In the genomic region with DNA sequence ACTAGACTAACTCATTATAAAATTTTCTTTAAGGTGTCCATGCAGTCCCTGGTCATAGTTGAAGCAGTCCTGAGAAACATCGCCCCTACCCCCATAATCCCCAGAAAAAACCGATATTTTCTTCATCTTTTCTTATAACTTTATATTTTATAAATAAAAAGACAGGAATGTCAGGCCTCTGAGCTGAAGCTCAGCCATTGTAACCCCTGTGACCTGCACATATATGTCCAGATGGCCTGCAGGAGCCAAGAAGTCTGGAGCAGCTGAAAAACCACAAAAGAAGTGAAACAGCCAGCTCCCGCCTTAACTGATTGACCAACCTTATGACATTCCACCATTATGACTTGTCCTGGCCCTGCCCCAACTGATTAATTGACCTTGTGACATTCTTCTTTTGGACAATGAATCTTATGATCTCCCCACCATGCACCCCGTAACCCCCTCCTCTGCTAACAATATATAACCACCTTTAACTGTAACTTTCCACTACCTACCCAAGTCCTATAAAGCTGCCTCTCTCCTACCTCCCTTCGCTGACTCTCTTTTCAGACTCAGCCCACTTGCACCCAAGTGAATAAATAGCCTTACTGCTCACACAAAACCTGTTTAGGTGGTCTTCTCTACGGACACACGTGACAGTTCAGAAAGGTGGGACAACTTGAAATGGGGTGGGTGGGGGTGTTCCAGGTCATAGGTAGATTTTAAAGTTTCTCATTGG, we compare ENCODE assay signal across 16 cellular contexts. TPM values are rescaled to one million over a fixed set of nuclear protein-coding genes. Genes with fewer than 3 reads are reported as not detected.
DNase-seq lines count a peak whose midpoint lies in the region; ATAC-seq, FAIRE-seq and TF ChIP-seq lines count a peak whose summit lies in the region.
"Not testable (repeated sequence)": the region's sequence is repeated elsewhere in the genome, so short reads cannot be mapped to it uniquely, and the experiment has no call there.
"Had no signal": no experiment of that assay in that cellular context is flagged by ENCODE, and none has a peak within 500 bp of the region (broad histone marks: within the 10 kb centered on the region; RNA-seq: fewer than 3 reads in every experiment).

No MANE protein-coding gene starts in this region.

- H3K27ac ChIP-seq in HCT116 (ENCODE audit: low read depth, low read length); H1 (ENCODE audit: low read depth, low read length); iPS-18a (ENCODE audit: low read length): not testable (repeated sequence)
- peak overlapping the region in 2 of 5 donors; percentile 51 to 65 for H3K27ac ChIP-seq in adrenal gland

- not testable (repeated sequence) for H4K8ac ChIP-seq in H1 (ENCODE audit: extremely low read depth, insufficient read depth, low read length)

- not testable (repeated sequence) for H3K27me3 Mint-ChIP-seq in nephron (ENCODE audit: low read depth)

- TF ChIP-seq POLR2A in HCT116 (IDR thresholded peaks at IDR 0.05; ENCODE audit: borderline replicate concordance, extremely low read depth, insufficient read depth, insufficient read length); H1 (IDR thresholded peaks at IDR 0.05; ENCODE audit: control extremely low read depth in 1 of 2, low read depth in 2 of 2, low read length in 2 of 2): not testable (repeated sequence)
- peak in 1 of 2 donors; percentile 28 for TF ChIP-seq POLR2A in adrenal gland (IDR thresholded peaks at IDR 0.05)

- H3K4me2 ChIP-seq in HCT116 (ENCODE audit: low read length), result peak overlapping the region; percentile 44; the same call in 1 of the 2 replicates
- H3K4me2 ChIP-seq in H1 (ENCODE audit: insufficient read depth in 1 of 2, low read depth in 2 of 2, low read length in 2 of 2), result peak overlapping the region in 1 of 2 experiments; percentile 9; a peak in 1 of 4 replicates

- RAD21 ChIA-PET in HCT116 (lab: Charles Lee; ENCODE audit: low non-redundant PET in 1 of 2, low total read pairs in 2 of 2, uncharacterized antibody in 2 of 2, unreplicated experiment in 2 of 2), result not testable (repeated sequence)

- not testable (repeated sequence) for H3K14ac ChIP-seq in H1 (ENCODE audit: insufficient read length)

- 75 to 83% (median 79%) methylated on average over 7 of the region's 7 CpGs for WGBS in adrenal gland, 4 donors
- 75% methylated on average over 7 of the region's 7 CpGs; no CpG with 5 or more reads in 1 of the 2 experiments for WGBS in H1 (ENCODE audit: extremely low coverage in 1 of 2, insufficient coverage in 1 of 2, insufficient read length in 1 of 2, insufficient replicate concordance in 2 of 2, low coverage in 1 of 2, low lambda C conversion rate in 2 of 2, missing lambda C conversion rate in 1 of 2), 2 experiments

- not testable (repeated sequence) for H2BK20ac ChIP-seq in H1 (ENCODE audit: low read length)

- H3K23ac ChIP-seq in H1 (ENCODE audit: insufficient read length), result not testable (repeated sequence)

- H3K4me1 ChIP-seq in HCT116 (ENCODE audit: control insufficient read depth in 1 of 2, insufficient read depth in 2 of 2, low read length in 2 of 2), result peaks cover 4 to 29% of the 10 kb centered on the region in 2 experiments
- peaks cover 5 to 22% of the 10 kb centered on the region in 2 donors for H3K4me1 ChIP-seq in adrenal gland (replicated peaks in 1 of 2)
- H3K4me1 ChIP-seq in H1 (replicated peaks in 1 of 4; ENCODE audit: control insufficient read depth in 3 of 4, insufficient read depth in 4 of 4, low read length in 3 of 4), result peaks cover 0 to 19% (median 8%) of the 10 kb centered on the region in 4 experiments; a peak in 6 of 7 replicates
- peaks cover 28% of the 10 kb centered on the region for H3K4me1 ChIP-seq in iPS-18a (ENCODE audit: control insufficient read depth, low read depth, low read length)

- H2BK15ac ChIP-seq in H1 (ENCODE audit: low read length), result not testable (repeated sequence)

- TF ChIP-seq EP300 in H1 (IDR thresholded peaks at IDR 0.05; ENCODE audit: borderline replicate concordance in 1 of 2, low read depth in 2 of 2, low read length in 2 of 2), result not testable (repeated sequence)

- H3K9ac ChIP-seq in HCT116 (ENCODE audit: low read length); H1 (replicated peaks in 1 of 4; ENCODE audit: extremely low read depth in 1 of 4, low read depth in 3 of 4, low read length in 3 of 4); iPS-18a (ENCODE audit: low read length): not testable (repeated sequence)

- H3K23me2 ChIP-seq in H1 (ENCODE audit: low read depth, low read length), result not testable (repeated sequence)

- H2AFZ ChIP-seq in HCT116 (ENCODE audit: low read depth, low read length, poor library complexity, severe bottlenecking); H1 (ENCODE audit: low read length): not testable (repeated sequence)

- H2BK120ac ChIP-seq in H1 (replicated peaks; ENCODE audit: low read depth, low read length), result not testable (repeated sequence)

- H3K79me1 ChIP-seq in H1 (ENCODE audit: low read depth, low read length), result not testable (repeated sequence)

- not testable (repeated sequence) for H3K36me3 ChIP-seq in HCT116 (ENCODE audit: control insufficient read depth in 1 of 2, insufficient read depth in 2 of 2, low read length in 2 of 2); adrenal gland (replicated peaks in 1 of 2); H1 (ENCODE audit: control insufficient read depth in 2 of 4, insufficient read depth in 4 of 4, low read length in 3 of 4); iPS-18a (ENCODE audit: control insufficient read depth, low read depth, low read length)

- not testable (repeated sequence) for H3K4me3 ChIP-seq in AG10803 (ENCODE audit: low read length); HCT116 (replicated peaks in 1 of 2; ENCODE audit: low read depth in 1 of 2, low read length in 2 of 2); adrenal gland; H1 (ENCODE audit: extremely low read depth in 1 of 4, insufficient read depth in 2 of 4, low read depth in 3 of 4, low read length in 4 of 4)
- H3K4me3 ChIP-seq in iPS-18a (ENCODE audit: low read length), result peak overlapping the region; percentile 15

- H3K79me2 ChIP-seq in HCT116 (ENCODE audit: insufficient read depth, low read length); H1 (ENCODE audit: control insufficient read depth in 1 of 2, insufficient read depth in 2 of 2, low read length in 2 of 2): not testable (repeated sequence)

- H3K9me3 ChIP-seq in HCT116 (ENCODE audit: control insufficient read depth in 1 of 2, insufficient read depth in 1 of 2, low read depth in 1 of 2, low read length in 2 of 2); adrenal gland (replicated peaks in 1 of 3); H1 (ENCODE audit: insufficient read depth in 2 of 2, low read depth in 1 of 2, low read length in 1 of 2); iPS-18a (ENCODE audit: control insufficient read depth, low read depth, low read length): not testable (repeated sequence)

- not testable (repeated sequence) for H3K9me3 Mint-ChIP-seq in nephron

- not testable (repeated sequence) for H3K36me3 Mint-ChIP-seq in nephron (ENCODE audit: low read depth)

- H4K20me1 ChIP-seq in HCT116 (ENCODE audit: insufficient read depth); H1 (replicated peaks in 1 of 2; ENCODE audit: control insufficient read depth in 1 of 2, insufficient read depth in 2 of 2, low read length in 2 of 2): not testable (repeated sequence)

- H2AK5ac ChIP-seq in H1 (ENCODE audit: low read depth, low read length), result not testable (repeated sequence)

- FAIRE-seq in H1 (lab: Jason Lieb, UNC), result not testable (repeated sequence)

- peak overlapping the region; percentile 16; the same call in 1 of the 2 replicates for H2BK5ac ChIP-seq in H1 (ENCODE audit: low read depth, low read length)

- TF ChIP-seq RAD21 in HCT116 (IDR thresholded peaks at IDR 0.05; ENCODE audit: low read depth); H1 (IDR thresholded peaks at IDR 0.05 in 1 of 2, conservative IDR thresholded peaks at IDR 0.05 in 1 of 2; ENCODE audit: low read depth in 2 of 2, low read length in 2 of 2): not testable (repeated sequence)

- H4K5ac ChIP-seq in H1 (ENCODE audit: insufficient read length, low read depth, low read length), result not testable (repeated sequence)

- H3K4ac ChIP-seq in H1 (replicated peaks; ENCODE audit: insufficient read length, low read depth, low read length), result not testable (repeated sequence)

- DNase-seq in AG10803 (ENCODE audit: low read depth) (peak; percentile 66), M059J (ENCODE audit: low read depth) (peak; percentile 93), RPMI7951 (ENCODE audit: low read depth) (peak; percentile 90), adrenal gland (peak in 6 of 7 donors; percentile 49 to 82 (median 71))
- DNase-seq in HCT116 (ENCODE audit: low read depth, low spot score); H1 (ENCODE audit: low read depth in 1 of 2, low spot score in 2 of 2): not testable (repeated sequence)

- POLR2A ChIA-PET in HCT116 (lab: Charles Lee), result not testable (repeated sequence)
- POLR2A ChIA-PET in H1 (lab: Charles Lee; ENCODE audit: partially characterized antibody), result interaction anchor here (0.6 to 1.4 kb wide), 3 partner anchors 17 to 93 kb away, joined by 3 read pairs; a partner anchor contains a TSS

- peak overlapping the region; percentile 55 for H2BK12ac ChIP-seq in H1 (ENCODE audit: low read depth, low read length)

- not testable (repeated sequence) for H3K18ac ChIP-seq in H1 (ENCODE audit: extremely low read depth, low read length)

- TF ChIP-seq CTCF in AG10803 (conservative IDR thresholded peaks at IDR 0.05; ENCODE audit: low read length); HCT116 (IDR thresholded peaks at IDR 0.05 in 2 of 3, conservative IDR thresholded peaks at IDR 0.05 in 1 of 3; ENCODE audit: borderline replicate concordance in 1 of 3, insufficient read depth in 1 of 3, low read depth in 2 of 3, low read length in 2 of 3); adrenal gland (IDR thresholded peaks at IDR 0.05); H1 (IDR thresholded peaks at IDR 0.05; ENCODE audit: control extremely low read depth in 1 of 3, insufficient read depth in 1 of 3, low read depth in 1 of 3, low read length in 3 of 3); nephron (IDR thresholded peaks at IDR 0.05; ENCODE audit: unreplicated experiment in 3 of 3): not testable (repeated sequence)

- not testable (repeated sequence) for BruUV-seq in HCT116 (replicated peaks; lab: Mats Ljungman, UMichigan)

- intact Hi-C loops in HCT116 (cut with micrococcal nuclease); adrenal gland (cut with DNase I): not testable (repeated sequence)

- ATAC-seq in HCT116, result peak; percentile 51; the same call in 1 of the 2 replicates

- not testable (repeated sequence) for H3K9me2 ChIP-seq in HCT116 (ENCODE audit: insufficient read depth)

- CTCF ChIA-PET in HCT116 (lab: Charles Lee), result not testable (repeated sequence)
- CTCF ChIA-PET in H1 (lab: Charles Lee; ENCODE audit: partially characterized antibody), result interaction anchor here (0.5 to 2.1 kb wide), 7 partner anchors 14 to 466 kb away, joined by 3 to 7 read pairs (median 4); no protein-coding TSS in a partner anchor

- not testable (repeated sequence) for H3K4me3 Mint-ChIP-seq in nephron

- H4K91ac ChIP-seq in H1 (replicated peaks; ENCODE audit: insufficient read length, low read length), result not testable (repeated sequence)

- H3K27me3 ChIP-seq in HCT116 (ENCODE audit: insufficient read depth, low read length); adrenal gland; H1 (replicated peaks in 1 of 4; ENCODE audit: control insufficient read depth in 3 of 4, extremely low read depth in 1 of 4, insufficient read depth in 3 of 4, low read length in 3 of 4): not testable (repeated sequence)
- peaks cover 63% of the 10 kb centered on the region for H3K27me3 ChIP-seq in iPS-18a (ENCODE audit: control insufficient read depth, insufficient read depth, low read length)

- H3K56ac ChIP-seq in H1 (replicated peaks; ENCODE audit: insufficient read length, low read depth, low read length), result not testable (repeated sequence)

- peak overlapping the region in 2 of 3 experiments; percentile 18 to 52 for H3K27ac Mint-ChIP-seq in nephron

- H3K4me1 Mint-ChIP-seq in nephron, result not testable (repeated sequence)

RNA-seq across cellular contexts. Expression of gene LRRC61, which starts 10.3 kb away (rescaled TPM):
- total RNA-seq in HCT116 (2021; ENCODE audit: unreplicated experiment), result 12.0 TPM
- 13.4 and 14.7 TPM in 2 replicates for polyA plus RNA-seq in HCT116 (2012)
- total RNA-seq in M059J (2014; rRNA removed; shearing (Covaris generic)), result 0.47 TPM in 1 of 2 replicates, not detected in the other
- 7.9 and 9.5 TPM in 2 replicates for total RNA-seq in RPMI7951 (2014; rRNA removed; shearing (Covaris generic))
- total RNA-seq in adrenal gland, result 1,000 to 10,000 TPM in 1 of 8 donors, 100 to 1,000 TPM in 6, 10 to 100 TPM in 1; 83.0 to 1,435 (median 309) TPM
- polyA plus RNA-seq in adrenal gland, result 10 to 100 TPM in 2 of 3 donors, 1 to 10 TPM in 1; 8.6 to 34.5 (median 33.6) TPM
- 0.73 and 1.0 TPM in 2 replicates for total RNA-seq in H1 (2021; fragmentation: NEBNext Ultra II Directional; extraction: Animal tissue kit (Norgen Biotek cat#: 25700))
- 44.8 and 72.4 TPM in 2 replicates for polyA plus RNA-seq in H1 (2011; rRNA removed)
- 40.2 TPM for polyA plus RNA-seq in H1 (2011; cell fraction: cytosol; rRNA removed)
- 36.1 TPM for polyA plus RNA-seq in H1 (2011; cell fraction: nucleus; rRNA removed)
- 12.3 to 27.6 TPM (median 25.8 TPM) in 4 replicates for polyA plus RNA-seq in H1 (2012, experiment 1 of 2)
- 31.8 TPM for polyA plus RNA-seq in H1 (2012, experiment 2 of 2)
- 0.34 TPM for polyA plus RNA-seq in H1 (2013, experiment 1 of 2)
- 0.42 TPM for polyA plus RNA-seq in H1 (2013, experiment 2 of 2)
- 14.4 and 19.1 TPM in 2 replicates for polyA minus RNA-seq in H1 (2011; rRNA and poly(A)+ RNA removed)
- polyA minus RNA-seq in H1 (2011; cell fraction: cytosol; rRNA and poly(A)+ RNA removed), result 27.4 TPM
- 16.0 TPM for polyA minus RNA-seq in H1 (2011; cell fraction: nucleus; rRNA and poly(A)+ RNA removed)
- total RNA-seq: H4, OCI-LY7 had no signal

RNA-seq across cellular contexts. Expression of gene ACTR3C, which starts 10.5 kb away (rescaled TPM):
- 2.0 TPM for total RNA-seq in HCT116 (2021; ENCODE audit: unreplicated experiment)
- 0.94 and 1.2 TPM in 2 replicates for polyA plus RNA-seq in HCT116 (2012)
- 0.07 TPM in 1 of 2 replicates, not detected in the other for total RNA-seq in M059J (2014; rRNA removed; shearing (Covaris generic))
- total RNA-seq in RPMI7951 (2014; rRNA removed; shearing (Covaris generic)), result 9.7 and 18.1 TPM in 2 replicates
- total RNA-seq in adrenal gland, result 10 to 100 TPM; 17.9 to 50.0 (median 37.1) TPM
- 10 to 100 TPM in 2 of 3 donors, 1 to 10 TPM in 1; 6.6 to 16.9 (median 10.7) TPM for polyA plus RNA-seq in adrenal gland
- 0.84 TPM in 1 of 2 replicates, not detected in the other for total RNA-seq in H1 (2021; fragmentation: NEBNext Ultra II Directional; extraction: Animal tissue kit (Norgen Biotek cat#: 25700))
- polyA plus RNA-seq in H1 (2011; rRNA removed), result 0.78 and 1.5 TPM in 2 replicates
- polyA plus RNA-seq in H1 (2011; cell fraction: cytosol; rRNA removed), result 1.3 TPM
- polyA plus RNA-seq in H1 (2011; cell fraction: nucleus; rRNA removed), result 1.6 TPM
- 0.98 to 2.0 TPM (median 1.4 TPM) in 4 replicates for polyA plus RNA-seq in H1 (2012, experiment 1 of 2)
- polyA plus RNA-seq in H1 (2012, experiment 2 of 2), result 0.75 TPM
- not detected for polyA plus RNA-seq in H1 (2013, experiment 1 of 2)
- polyA plus RNA-seq in H1 (2013, experiment 2 of 2), result 0.07 TPM
- polyA minus RNA-seq in H1 (2011; rRNA and poly(A)+ RNA removed), result 2.5 and 6.1 TPM in 2 replicates
- polyA minus RNA-seq in H1 (2011; cell fraction: cytosol; rRNA and poly(A)+ RNA removed), result 1.9 TPM
- 15.5 TPM for polyA minus RNA-seq in H1 (2011; cell fraction: nucleus; rRNA and poly(A)+ RNA removed)
- total RNA-seq: OCI-LY7 had no signal

RNA-seq across cellular contexts. Expression of gene RARRES2, which starts 28.6 kb away (rescaled TPM):
- total RNA-seq in HCT116 (2021; ENCODE audit: unreplicated experiment), result 2.1 TPM
- 0.22 and 0.25 TPM in 2 replicates for polyA plus RNA-seq in HCT116 (2012)
- 1.1 and 1.7 TPM in 2 replicates for total RNA-seq in M059J (2014; rRNA removed; shearing (Covaris generic))
- total RNA-seq in RPMI7951 (2014; rRNA removed; shearing (Covaris generic)), result 1.4 TPM in 1 of 2 replicates, not detected in the other
- total RNA-seq in adrenal gland, result 1,000 to 10,000 TPM; 1,813 to 6,437 (median 3,715) TPM
- polyA plus RNA-seq in adrenal gland, result 1,000 to 10,000 TPM in 2 of 3 donors, 100 to 1,000 TPM in 1; 590 to 7,984 (median 3,445) TPM
- 254 and 264 TPM in 2 replicates for total RNA-seq in H1 (2021; fragmentation: NEBNext Ultra II Directional; extraction: Animal tissue kit (Norgen Biotek cat#: 25700))
- polyA plus RNA-seq in H1 (2011; rRNA removed), result 441 and 483 TPM in 2 replicates
- 569 TPM for polyA plus RNA-seq in H1 (2011; cell fraction: cytosol; rRNA removed)
- polyA plus RNA-seq in H1 (2011; cell fraction: nucleus; rRNA removed), result 327 TPM
- polyA plus RNA-seq in H1 (2012, experiment 1 of 2), result 326 to 515 TPM (median 467 TPM) in 4 replicates
- polyA plus RNA-seq in H1 (2012, experiment 2 of 2), result 519 TPM
- polyA plus RNA-seq in H1 (2013, experiment 1 of 2), result 191 TPM
- 244 TPM for polyA plus RNA-seq in H1 (2013, experiment 2 of 2)
- 29.0 and 37.7 TPM in 2 replicates for polyA minus RNA-seq in H1 (2011; rRNA and poly(A)+ RNA removed)
- 63.9 TPM for polyA minus RNA-seq in H1 (2011; cell fraction: cytosol; rRNA and poly(A)+ RNA removed)
- 52.1 TPM for polyA minus RNA-seq in H1 (2011; cell fraction: nucleus; rRNA and poly(A)+ RNA removed)
- total RNA-seq: activated CD4-positive, alpha-beta memory T cell treated with anti-CD3 and anti-CD28 coated beads for 36 hours; activated naive CD4-positive, alpha-beta T cell treated with anti-CD3 and anti-CD28 coated beads for 36 hours; activated T-helper 1 cell treated with anti-CD3 and anti-CD28 coated beads, Interleukin-12 subunit alpha, Interleukin-12 subunit beta, Interleukin-2, Interleukin-4 antibody, amounts not matched to agents 30 ng/mL and 10 ng/mL and 1 ng/mL, durations not matched to agents 14 hours and 24 hours and 36 hours; glomerular endothelial cell; H4; OCI-LY7 had no signal
- polyA plus RNA-seq: A549, keratinocyte had no signal

RNA-seq across cellular contexts. Expression of gene REPIN1, which starts 55.8 kb away (rescaled TPM):
- total RNA-seq in HCT116 (2021; ENCODE audit: unreplicated experiment) (106 TPM), adrenal gland (100 to 1,000 TPM; 153 to 294 (median 214) TPM)
- 75.0 and 81.3 TPM in 2 replicates for polyA plus RNA-seq in HCT116 (2012)
- total RNA-seq in M059J (2014; rRNA removed; shearing (Covaris generic)), result 103 and 155 TPM in 2 replicates
- 28.2 and 49.3 TPM in 2 replicates for total RNA-seq in RPMI7951 (2014; rRNA removed; shearing (Covaris generic))
- polyA plus RNA-seq in adrenal gland (100 to 1,000 TPM in 1 of 3 donors, 10 to 100 TPM in 2; 69.0 to 140 (median 95.8) TPM), H1 (2011; rRNA removed) (98.6 and 147 TPM in 2 replicates)
- 125 and 130 TPM in 2 replicates for total RNA-seq in H1 (2021; fragmentation: NEBNext Ultra II Directional; extraction: Animal tissue kit (Norgen Biotek cat#: 25700))
- polyA plus RNA-seq in H1 (2011; cell fraction: cytosol; rRNA removed), result 110 TPM
- polyA plus RNA-seq in H1 (2011; cell fraction: nucleus; rRNA removed), result 159 TPM
- 81.6 to 105 TPM (median 96.5 TPM) in 4 replicates for polyA plus RNA-seq in H1 (2012, experiment 1 of 2)
- polyA plus RNA-seq in H1 (2012, experiment 2 of 2), result 86.7 TPM
- 78.2 TPM for polyA plus RNA-seq in H1 (2013, experiment 1 of 2)
- polyA plus RNA-seq in H1 (2013, experiment 2 of 2), result 74.4 TPM
- 39.8 and 47.5 TPM in 2 replicates for polyA minus RNA-seq in H1 (2011; rRNA and poly(A)+ RNA removed)
- 55.6 TPM for polyA minus RNA-seq in H1 (2011; cell fraction: cytosol; rRNA and poly(A)+ RNA removed)
- 72.6 TPM for polyA minus RNA-seq in H1 (2011; cell fraction: nucleus; rRNA and poly(A)+ RNA removed)

Comparison
In these comparisons a context has a peak if more than half of its experiments do, and no peak if none do; other contexts are left out.
1. RNA of gene RARRES2, which starts 28.6 kb away (total RNA-seq): 1,813 to 6,437 TPM in adrenal gland and 254 to 264 TPM in H1; 2.1 TPM in HCT116 (single experiment), 1.4 TPM in RPMI7951 and 1.1 to 1.7 TPM in M059J; every median in the first group is over 10 times any median in the second.